8 cellular contexts compared by ENCODE assay signal in genomic region chr10:72692057-72692891, GRCh38. TPM values are rescaled to one million over a fixed set of nuclear protein-coding genes. Genes with fewer than 3 reads are reported as not detected.
DNase-seq lines count a peak whose midpoint lies in the region; ATAC-seq and TF ChIP-seq lines count a peak whose summit lies in the region.

Gene MCU (plus strand): TSS chr10:72692143. CDS start chr10:72692152, 9 bp downstream.

- ATAC-seq in GM19043 (IDR thresholded peaks at IDR 0.05; ENCODE audit: low read depth, unreplicated experiment) (peak; percentile 92), HG03280 (IDR thresholded peaks at IDR 0.05; ENCODE audit: unreplicated experiment) (peak; percentile 93)

- peak; percentile 8 for TF ChIP-seq CTCF in epithelial cell of proximal tubule (conservative IDR thresholded peaks at IDR 0.05; ENCODE audit: low read depth, low read length)

- H3K4me3 ChIP-seq in epithelial cell of proximal tubule (ENCODE audit: low read depth, low read length) = peak within 1 kb of the TSS; percentile 66

- DNase-seq in AG20443 (ENCODE audit: low spot score) (peak; percentile 95), NOMO-1 treated with DMSO at 0.1 percent for 48 hours (lab: John Stamatoyannopoulos, UW; ENCODE audit: unreplicated experiment) (peak; percentile 15), activated T-cell treated with anti-CD3 and anti-CD28 coated beads for 24 hours (ENCODE audit: low read depth) (peak; percentile 91), epithelial cell of proximal tubule (ENCODE audit: low read depth) (no peak), mucosa of gallbladder (ENCODE audit: low spot score) (peak; percentile 96)
- DNase-seq in stimulated activated CD8-positive, alpha-beta memory T cell treated with anti-CD3 and anti-CD28 coated beads, Interleukin-4, amount 100 ng/mL, for 1 hour (ENCODE audit: low read depth in 2 of 2, low spot score in 1 of 2) = peak; percentile 72 to 85

RNA-seq across cellular contexts. Expression of gene MCU, which starts in this region (rescaled TPM):
- total RNA-seq in epithelial cell of proximal tubule (27.2 and 32.7 TPM in 2 replicates), mucosa of gallbladder (40.9 TPM)
